19 cellular contexts compared by ENCODE assay signal in the genomic region with DNA sequence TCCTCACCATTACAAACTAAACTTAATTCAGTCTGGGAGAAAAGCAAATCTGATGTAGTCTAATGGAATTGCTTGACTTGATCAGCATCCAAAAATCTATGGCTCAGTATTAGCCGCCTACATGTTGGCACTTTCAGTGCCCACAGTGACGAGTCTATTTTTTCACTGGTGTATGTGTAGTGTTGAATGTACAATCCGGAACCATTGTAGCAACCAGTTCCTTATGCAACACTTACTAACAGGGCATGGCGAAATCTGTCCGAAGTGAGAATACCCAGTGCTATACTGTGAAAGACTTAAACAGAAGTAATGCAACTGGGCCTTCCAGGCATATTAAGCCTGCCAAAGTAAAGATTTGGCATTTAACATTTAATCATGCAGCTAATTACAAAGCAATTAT. TPM values are rescaled to one million over a fixed set of nuclear protein-coding genes. Genes with fewer than 3 reads are reported as not detected.
A peak's percentile ranks its signal among the peaks of the same experiment; 100 is the strongest.
DNase-seq lines count a peak whose midpoint lies in the region; ATAC-seq and TF ChIP-seq lines count a peak whose summit lies in the region.
"Had no signal": no experiment of that assay in that cellular context is flagged by ENCODE, and none has a peak within 500 bp of the region (broad histone marks: within the 10 kb centered on the region; RNA-seq: fewer than 3 reads in every experiment).

No MANE protein-coding gene starts in this region.

- no peak overlapping the region for H3K4me3 ChIP-seq in left lung
- H3K4me3 ChIP-seq in upper lobe of right lung, result no peak overlapping the region
- H3K4me3 ChIP-seq: BLaER1 treated with 17β-estradiol and CSF1 and Interleukin-3, amounts not matched to agents 10 nM and 100 nM had no signal

- DNase-seq in SIG-M5 treated with dmso at 0.1 percent for 504 hours (lab: John Stamatoyannopoulos, UW; ENCODE audit: unreplicated experiment) (peak; percentile 49), SIG-M5 (lab: John Stamatoyannopoulos, UW) (no peak), SKM-1 (lab: John Stamatoyannopoulos, UW; ENCODE audit: unreplicated experiment) (peak; percentile 85), left lung (no peak), upper lobe of right lung (no peak), GM10266 (ENCODE audit: extremely low spot score) (no peak)
- DNase-seq: COR-L47, DMS153, EL, HCEC 1CT, NCI-H1417, NCI-H2029, NCI-H2171 treated with DMSO at 0.1 percent for 48 hours, NCI-H510A treated with DMSO at 0.1 percent for 48 hours, PC-3 had no signal

- ATAC-seq in left lung (peak; percentile 45), upper lobe of right lung (peak; percentile 83), GM18873 (IDR thresholded peaks at IDR 0.05; ENCODE audit: low FRiP score, unreplicated experiment) (no peak)
- ATAC-seq in activated CD4-positive, CD25-positive, alpha-beta regulatory T cell treated with anti-CD3 and anti-CD28 coated beads, Interleukin-2, amount 50 U/mL, for 24 hours, result no peak
- ATAC-seq: PC-3 had no signal

- TF ChIP-seq CTCF in left lung (IDR thresholded peaks at IDR 0.05) (no peak), upper lobe of right lung (IDR thresholded peaks at IDR 0.05) (no peak), GM10266 (IDR thresholded peaks at IDR 0.05; ENCODE audit: control insufficient read depth, insufficient read depth, low read depth, missing control alignments) (no peak)

- H3K27ac ChIP-seq in left lung (peak overlapping the region in 1 of 2 donors; percentile 64), upper lobe of right lung (no peak overlapping the region)
- H3K27ac ChIP-seq: 22Rv1; BLaER1 treated with 17β-estradiol and CSF1 and Interleukin-3, amounts not matched to agents 10 nM and 100 nM had no signal

- no peaks in the 10 kb centered on the region for H3K36me3 ChIP-seq in left lung
- H3K36me3 ChIP-seq in upper lobe of right lung, result no peaks in the 10 kb centered on the region
- H3K36me3 ChIP-seq: BLaER1 treated with 17β-estradiol and CSF1 and Interleukin-3, amounts not matched to agents 10 nM and 100 nM had no signal

- intact Hi-C loops in left lung (cut with DNase I), result no loop called here
- intact Hi-C loops in upper lobe of right lung (cut with DNase I), result no loop called here

- H3K27me3 ChIP-seq in left lung (no peaks in the 10 kb centered on the region), upper lobe of right lung (no peaks in the 10 kb centered on the region)
- H3K27me3 ChIP-seq: BLaER1 treated with 17β-estradiol and CSF1 and Interleukin-3, amounts not matched to agents 10 nM and 100 nM had no signal

- H3K9me3 ChIP-seq in left lung, result no peaks in the 10 kb centered on the region
- H3K9me3 ChIP-seq in upper lobe of right lung, result no peaks in the 10 kb centered on the region
- H3K9me3 ChIP-seq: BLaER1 treated with 17β-estradiol and CSF1 and Interleukin-3, amounts not matched to agents 10 nM and 100 nM had no signal

- peaks cover 0 to 7% of the 10 kb centered on the region in 2 donors for H3K4me1 ChIP-seq in left lung
- no peaks in the 10 kb centered on the region for H3K4me1 ChIP-seq in upper lobe of right lung
- H3K4me1 ChIP-seq: BLaER1 treated with 17β-estradiol and CSF1 and Interleukin-3, amounts not matched to agents 10 nM and 100 nM had no signal

RNA-seq across cellular contexts. Expression of a gene that starts 18.6 kb away (rescaled TPM):
- total RNA-seq in left lung (10 to 100 TPM in 1 of 2 donors, 1 to 10 TPM in 1; 1.9 to 25.1 TPM), upper lobe of right lung (5.2 TPM)
- total RNA-seq: PC-3 had no signal

Comparison
In these comparisons a context has a peak if more than half of its experiments do, and no peak if none do; other contexts are left out.
1. DNase-seq: peak in SIG-M5 treated with dmso at 0.1 percent for 504 hours (single experiment) and SKM-1 (single experiment); none in SIG-M5 (single experiment), left lung (0 of 2), upper lobe of right lung (single experiment) and GM10266 (single experiment).
2. ATAC-seq: peak in left lung (single experiment) and upper lobe of right lung (single experiment); none in GM18873 (single experiment) and activated CD4-positive, CD25-positive, alpha-beta regulatory T cell treated with anti-CD3 and anti-CD28 coated beads, Interleukin-2, amount 50 U/mL, for 24 hours (0 of 2).